Comparison of ENCODE assay signal across 8 cellular contexts in the genomic region with DNA sequence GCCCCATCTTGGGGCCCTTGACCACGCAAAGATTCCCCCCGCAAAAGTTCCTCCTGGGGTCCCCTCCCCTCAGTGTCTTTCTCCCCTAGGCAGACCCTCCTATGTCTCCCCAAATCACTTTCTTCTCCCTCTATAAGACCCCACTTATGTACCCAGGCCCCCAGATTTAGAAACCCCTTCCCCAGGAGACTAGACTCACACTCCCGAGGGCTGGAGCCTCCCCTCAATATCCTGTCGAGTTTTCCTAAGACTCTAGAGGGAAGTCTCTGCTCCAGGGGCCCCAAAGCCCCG. TPM values are rescaled to one million over a fixed set of nuclear protein-coding genes. Genes with fewer than 3 reads are reported as not detected.
DNase-seq lines count a peak whose midpoint lies in the region; ATAC-seq and TF ChIP-seq lines count a peak whose summit lies in the region.

No MANE protein-coding gene starts in this region.

- H3K27me3 Mint-ChIP-seq in activated naive CD4-positive, alpha-beta T cell treated with anti-CD3 and anti-CD28 coated beads, Interleukin-2, amount 10 ng/mL, durations not matched to agents 7 days and 5 days: peaks cover under 1% of the 10 kb centered on the region
- H3K27me3 Mint-ChIP-seq in type B pancreatic cell: no peaks in the 10 kb centered on the region

- DNase-seq in activated naive CD4-positive, alpha-beta T cell treated with anti-CD3 and anti-CD28 coated beads, Interleukin-2, amount 10 ng/mL, durations not matched to agents 7 days and 5 days: no peak
- no peak for DNase-seq in activated naive CD4-positive, alpha-beta T cell treated with anti-CD3 and anti-CD28 coated beads, Interleukin-2, amount 50 U/mL, for 16 hours
- no peak for DNase-seq in astrocyte of the cerebellum (ENCODE audit: low read depth)
- DNase-seq in lung (ENCODE audit: low spot score): no peak
- no peak for DNase-seq in type B pancreatic cell (ENCODE audit: extremely low spot score, unreplicated experiment)
- no peak for DNase-seq in globus pallidus (ENCODE audit: low spot score)

- peak overlapping the region; percentile 93 for H3K27ac Mint-ChIP-seq in activated naive CD4-positive, alpha-beta T cell treated with anti-CD3 and anti-CD28 coated beads, Interleukin-2, amount 10 ng/mL, durations not matched to agents 7 days and 5 days
- H3K27ac Mint-ChIP-seq in type B pancreatic cell: peak overlapping the region; percentile 96

- TF ChIP-seq CTCF in astrocyte of the cerebellum (IDR thresholded peaks at IDR 0.05; ENCODE audit: low read depth, low read length, missing control alignments) (no peak), lung (IDR thresholded peaks at IDR 0.05; ENCODE audit: control extremely low read depth, extremely low read depth) (no peak), type B pancreatic cell (conservative IDR thresholded peaks at IDR 0.05) (no peak)

- in situ Hi-C loops in astrocyte of the cerebellum (cut with HindIII; ENCODE audit: low sequenced_read_pairs): loop anchor here (5.0 kb wide), 1 partner anchor 40 kb away; no protein-coding TSS in a partner anchor

- peaks cover 69% of the 10 kb centered on the region for H3K4me1 Mint-ChIP-seq in activated naive CD4-positive, alpha-beta T cell treated with anti-CD3 and anti-CD28 coated beads, Interleukin-2, amount 10 ng/mL, durations not matched to agents 7 days and 5 days
- peaks cover 43% of the 10 kb centered on the region for H3K4me1 Mint-ChIP-seq in type B pancreatic cell (ENCODE audit: unreplicated experiment)

- ATAC-seq in lung (ENCODE audit: insufficient read depth, low FRiP score) (no peak), HG03045 (IDR thresholded peaks at IDR 0.05; ENCODE audit: unreplicated experiment) (no peak), GM21786 (IDR thresholded peaks at IDR 0.05; ENCODE audit: unreplicated experiment) (no peak)

- H3K9me3 ChIP-seq in lung (ENCODE audit: control insufficient read depth in 2 of 2, insufficient read depth in 1 of 2, low read length in 1 of 2): no peaks in the 10 kb centered on the region

- H3K9me3 Mint-ChIP-seq in activated naive CD4-positive, alpha-beta T cell treated with anti-CD3 and anti-CD28 coated beads, Interleukin-2, amount 10 ng/mL, durations not matched to agents 7 days and 5 days: no peaks in the 10 kb centered on the region
- peaks cover 4% of the 10 kb centered on the region for H3K9me3 Mint-ChIP-seq in type B pancreatic cell

- WGBS in lung, 2 donors: 4 to 6% methylated on average over 5 of the region's 5 CpGs

- peak overlapping the region; percentile 96 for H3K4me3 Mint-ChIP-seq in activated naive CD4-positive, alpha-beta T cell treated with anti-CD3 and anti-CD28 coated beads, Interleukin-2, amount 10 ng/mL, durations not matched to agents 7 days and 5 days
- peak overlapping the region; percentile 97 for H3K4me3 Mint-ChIP-seq in type B pancreatic cell

- H3K36me3 Mint-ChIP-seq in activated naive CD4-positive, alpha-beta T cell treated with anti-CD3 and anti-CD28 coated beads, Interleukin-2, amount 10 ng/mL, durations not matched to agents 7 days and 5 days: peaks cover 38% of the 10 kb centered on the region
- peaks cover 10% of the 10 kb centered on the region for H3K36me3 Mint-ChIP-seq in type B pancreatic cell

- no peaks in the 10 kb centered on the region for H3K27me3 ChIP-seq in lung (ENCODE audit: control insufficient read depth, insufficient read depth)

- H3K4me3 ChIP-seq in astrocyte of the cerebellum (ENCODE audit: low read depth, low read length) (peak overlapping the region; percentile 57), lung (peak overlapping the region; percentile 67)

- peak overlapping the region; percentile 61 to 91 for H3K27ac ChIP-seq in lung (ENCODE audit: low read depth in 1 of 2, low read length in 1 of 2)

- peaks cover 0 to 11% of the 10 kb centered on the region in 2 donors for H3K4me1 ChIP-seq in lung (ENCODE audit: control insufficient read depth in 2 of 2, insufficient read depth in 2 of 2, low read length in 2 of 2)

- CTCF ChIA-PET in activated naive CD4-positive, alpha-beta T cell treated with anti-CD3 and anti-CD28 coated beads, Interleukin-2, amount 10 ng/mL, durations not matched to agents 7 days and 5 days (lab: Charles Lee): no interaction called here

- peaks cover 0 to 13% of the 10 kb centered on the region in 2 donors for H3K36me3 ChIP-seq in lung (ENCODE audit: control insufficient read depth in 2 of 2, insufficient read depth in 2 of 2, low read length in 2 of 2)

RNA-seq across cellular contexts. Expression of gene SLC1A5, which starts 1.4 kb away (rescaled TPM):
- total RNA-seq in lung (100 to 1,000 TPM in 1 of 2 donors, 10 to 100 TPM in 1; 38.2 to 216 TPM), type B pancreatic cell (ENCODE audit: low replicate concordance) (91.4 and 137 TPM in 2 replicates)
- 100 to 1,000 TPM in 1 of 2 donors, 10 to 100 TPM in 1; 97.0 to 116 TPM for polyA plus RNA-seq in lung

RNA-seq across cellular contexts. Expression of gene STRN4, which starts 40.7 kb away (rescaled TPM):
- total RNA-seq in lung (10 to 100 TPM; 71.6 to 86.8 TPM), type B pancreatic cell (ENCODE audit: low replicate concordance) (83.4 and 105 TPM in 2 replicates)
- polyA plus RNA-seq in lung: 10 to 100 TPM; 71.9 to 86.6 TPM

RNA-seq across cellular contexts. Expression of gene FKRP, which starts 41.1 kb away (rescaled TPM):
- 10 to 100 TPM; 16.1 to 23.9 TPM for total RNA-seq in lung
- 10 to 100 TPM; 10.8 to 14.4 TPM for polyA plus RNA-seq in lung
- total RNA-seq in type B pancreatic cell (ENCODE audit: low replicate concordance): 24.2 and 38.4 TPM in 2 replicates
